In the genomic region with DNA sequence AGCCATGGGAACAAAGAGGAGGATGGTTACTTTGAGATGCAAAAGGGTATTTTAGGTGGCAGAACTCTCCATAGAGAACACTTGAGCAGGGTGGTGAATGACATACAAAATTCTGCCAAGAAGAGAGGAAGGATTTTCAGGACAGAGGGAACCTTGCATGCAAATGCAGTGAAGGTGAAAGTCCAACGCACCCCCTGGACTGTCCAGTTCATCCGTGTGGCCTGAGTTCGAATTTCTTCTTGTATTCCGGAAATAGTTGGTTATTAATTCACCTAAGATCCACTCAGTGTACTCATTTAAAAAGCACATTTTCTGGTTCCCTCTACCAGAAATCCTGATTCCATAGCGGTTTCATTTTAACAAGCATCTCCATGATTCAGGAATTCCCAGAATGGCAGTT, we compare ENCODE assay signal across 8 cellular contexts.
"Had no signal": no experiment of that assay in that cellular context is flagged by ENCODE, and none has a peak within 500 bp of the region (broad histone marks: within the 10 kb centered on the region; RNA-seq: fewer than 3 reads in every experiment).

No MANE protein-coding gene starts in this region.

- H2AFZ ChIP-seq: GM23338 had no signal

- H3K27ac ChIP-seq: HL-60 had no signal

- H3K4me3 ChIP-seq: GM23338, K562 had no signal

- FAIRE-seq: H1, H54, K562 had no signal

- DNase-seq: H9, HCEC 1CT, IMR-90 had no signal

- ATAC-seq: GM23338, K562 had no signal

- H3K4me2 ChIP-seq: GM23338 had no signal
